29 cellular contexts compared by ENCODE assay signal in genomic region chr14:36361210-36361853, GRCh38. TPM values are rescaled to one million over a fixed set of nuclear protein-coding genes. Genes with fewer than 3 reads are reported as not detected.
A peak's percentile ranks its signal among the peaks of the same experiment; 100 is the strongest.
DNase-seq lines count a peak whose midpoint lies in the region; ATAC-seq, FAIRE-seq and TF ChIP-seq lines count a peak whose summit lies in the region.
"Had no signal": no experiment of that assay in that cellular context is flagged by ENCODE, and none has a peak within 500 bp of the region (broad histone marks: within the 10 kb centered on the region; RNA-seq: fewer than 3 reads in every experiment).

No MANE protein-coding gene starts in this region.

- no peaks in the 10 kb centered on the region for H3K4me1 Mint-ChIP-seq in naive thymus-derived CD4-positive, alpha-beta T cell
- H3K4me1 Mint-ChIP-seq in immature natural killer cell = no peaks in the 10 kb centered on the region
- H3K4me1 Mint-ChIP-seq: stimulated activated effector memory CD8-positive, alpha-beta T cell treated with anti-CD3 and anti-CD28 coated beads, Interleukin-12 subunit alpha, Interleukin-12 subunit beta, amount 100 ng/mL, for 72 hours had no signal

- no peak for FAIRE-seq in H1 (lab: Jason Lieb, UNC)
- FAIRE-seq: keratinocyte had no signal

- no peaks in the 10 kb centered on the region for H4K20me1 ChIP-seq in H1 (replicated peaks in 1 of 2; ENCODE audit: control insufficient read depth in 1 of 2, insufficient read depth in 2 of 2, low read length in 2 of 2)

- ATAC-seq in naive thymus-derived CD4-positive, alpha-beta T cell = peak; percentile 32
- ATAC-seq: body of pancreas; mucosa of descending colon; stimulated activated effector memory CD8-positive, alpha-beta T cell treated with anti-CD3 and anti-CD28 coated beads, Interleukin-12 subunit alpha, Interleukin-12 subunit beta, amount 100 ng/mL, for 72 hours had no signal

- H3K18ac ChIP-seq in H1 (ENCODE audit: extremely low read depth, low read length) = no peak overlapping the region

- no peak for TF ChIP-seq CTCF in H1 (IDR thresholded peaks at IDR 0.05; ENCODE audit: control extremely low read depth in 1 of 3, insufficient read depth in 1 of 3, low read depth in 1 of 3, low read length in 3 of 3)

- H3K36me3 ChIP-seq in H1 (ENCODE audit: control insufficient read depth in 2 of 4, insufficient read depth in 4 of 4, low read length in 3 of 4) = no peaks in the 10 kb centered on the region
- H3K36me3 ChIP-seq in naive thymus-derived CD4-positive, alpha-beta T cell (ENCODE audit: control insufficient read depth in 2 of 3, insufficient read depth in 3 of 3, low read length in 3 of 3) = no peaks in the 10 kb centered on the region
- H3K36me3 ChIP-seq: transverse colon had no signal

- no peak for TF ChIP-seq EP300 in H1 (IDR thresholded peaks at IDR 0.05; ENCODE audit: borderline replicate concordance in 1 of 2, low read depth in 2 of 2, low read length in 2 of 2)

- peaks cover 0 to 3% of the 10 kb centered on the region in 2 experiments; a peak in 1 of 4 replicates for H3K9me3 ChIP-seq in H1 (ENCODE audit: insufficient read depth in 2 of 2, low read depth in 1 of 2, low read length in 1 of 2)
- no peaks in the 10 kb centered on the region for H3K9me3 ChIP-seq in naive thymus-derived CD4-positive, alpha-beta T cell (ENCODE audit: control insufficient read depth in 2 of 3, low read length in 3 of 3)
- H3K9me3 ChIP-seq: body of pancreas, SK-N-SH had no signal

- CTCF ChIA-PET in H1 (lab: Charles Lee; ENCODE audit: partially characterized antibody) = interaction anchor here (1.0 to 1.4 kb wide), 2 partner anchors 13 to 139 kb away, joined by 3 to 6 read pairs; no protein-coding TSS in a partner anchor
- CTCF ChIA-PET in naive thymus-derived CD4-positive, alpha-beta T cell (lab: Charles Lee) = no interaction called here

- H3K4ac ChIP-seq in H1 (replicated peaks; ENCODE audit: insufficient read length, low read depth, low read length) = no peak overlapping the region

- H3K27me3 Mint-ChIP-seq in naive thymus-derived CD4-positive, alpha-beta T cell = peaks cover 0 to 14% (median 5%) of the 10 kb centered on the region in 5 donors
- H3K27me3 Mint-ChIP-seq in immature natural killer cell (ENCODE audit: low read depth in 3 of 3) = peaks cover 0 to 4% (median 3%) of the 10 kb centered on the region in 3 donors

- H3K27me3 ChIP-seq in H1 (replicated peaks in 1 of 4; ENCODE audit: control insufficient read depth in 3 of 4, extremely low read depth in 1 of 4, insufficient read depth in 3 of 4, low read length in 3 of 4) = no peaks in the 10 kb centered on the region
- no peaks in the 10 kb centered on the region for H3K27me3 ChIP-seq in naive thymus-derived CD4-positive, alpha-beta T cell (ENCODE audit: control insufficient read depth in 2 of 2, insufficient read depth in 2 of 2, low read length in 2 of 2)
- H3K27me3 ChIP-seq: body of pancreas, transverse colon had no signal

- no peaks in the 10 kb centered on the region for H3K23me2 ChIP-seq in H1 (ENCODE audit: low read depth, low read length)

- H3K27ac Mint-ChIP-seq in naive thymus-derived CD4-positive, alpha-beta T cell = no peak overlapping the region
- no peak overlapping the region for H3K27ac Mint-ChIP-seq in immature natural killer cell
- H3K27ac Mint-ChIP-seq: activated CD4-positive, alpha-beta memory T cell treated with anti-CD3 and anti-CD28 coated beads for 36 hours; endodermal cell; nephron; stimulated activated effector memory CD8-positive, alpha-beta T cell treated with anti-CD3 and anti-CD28 coated beads, Interleukin-12 subunit alpha, Interleukin-12 subunit beta, amount 100 ng/mL, for 72 hours had no signal

- H3K4me3 Mint-ChIP-seq in naive thymus-derived CD4-positive, alpha-beta T cell = no peak overlapping the region
- H3K4me3 Mint-ChIP-seq in immature natural killer cell = no peak overlapping the region
- H3K4me3 Mint-ChIP-seq: activated CD4-positive, alpha-beta memory T cell treated with anti-CD3 and anti-CD28 coated beads for 36 hours; endodermal cell; nephron; stimulated activated effector memory CD8-positive, alpha-beta T cell treated with anti-CD3 and anti-CD28 coated beads, Interleukin-12 subunit alpha, Interleukin-12 subunit beta, amount 100 ng/mL, for 72 hours had no signal

- DNase-seq in LoVo (ENCODE audit: low spot score) (peak; percentile 27), NOMO-1 (lab: John Stamatoyannopoulos, UW; ENCODE audit: unreplicated experiment in 2 of 2) (peak; percentile 66 to 84), H1 (ENCODE audit: low read depth in 1 of 2, low spot score in 2 of 2) (no peak), AG08396 (ENCODE audit: low spot score) (no peak), immature natural killer cell (no peak), NCI-H128 (lab: John Stamatoyannopoulos, UW; ENCODE audit: unreplicated experiment) (no peak)
- DNase-seq in naive thymus-derived CD4-positive, alpha-beta T cell = no peak
- DNase-seq: activated CD4-positive, alpha-beta memory T cell treated with anti-CD3 and anti-CD28 coated beads for 36 hours; activated CD4-positive, CD25-positive, alpha-beta regulatory T cell treated with anti-CD3 and anti-CD28 coated beads, Interleukin-2, amount 50 U/mL, for 72 hours; activated CD8-positive, alpha-beta memory T cell treated with anti-CD3 and anti-CD28 coated beads, Interleukin-2, amount 50 U/mL, for 4 hours; activated naive CD4-positive, alpha-beta T cell treated with anti-CD3 and anti-CD28 coated beads, Interleukin-2, amount 50 U/mL, for 16 hours; body of pancreas; C1 segment of cervical spinal cord; Caco-2; dermis blood vessel endothelial cell; endodermal cell; GOT3; head of caudate nucleus; Karpas-422; mucosa of descending colon; NCI-H1048; NCI-H1694; NCI-H774; SK-N-SH; transverse colon had no signal

- no peaks in the 10 kb centered on the region for H3K79me2 ChIP-seq in H1 (ENCODE audit: control insufficient read depth in 1 of 2, insufficient read depth in 2 of 2, low read length in 2 of 2)

- 94% methylated on average over 2 of the region's 2 CpGs; no CpG with 5 or more reads in 1 of the 2 experiments for WGBS in H1 (ENCODE audit: extremely low coverage in 1 of 2, insufficient coverage in 1 of 2, insufficient read length in 1 of 2, insufficient replicate concordance in 2 of 2, low coverage in 1 of 2, low lambda C conversion rate in 2 of 2, missing lambda C conversion rate in 1 of 2), 2 experiments

- no peak overlapping the region for H4K5ac ChIP-seq in H1 (ENCODE audit: insufficient read length, low read depth, low read length)

- H2BK20ac ChIP-seq in H1 (ENCODE audit: low read length) = no peak overlapping the region

- H2BK15ac ChIP-seq in H1 (ENCODE audit: low read length) = no peak overlapping the region

- no peak overlapping the region for H4K8ac ChIP-seq in H1 (ENCODE audit: extremely low read depth, insufficient read depth, low read length)

- no peak overlapping the region for H2BK5ac ChIP-seq in H1 (ENCODE audit: low read depth, low read length)

- H2AK5ac ChIP-seq in H1 (ENCODE audit: low read depth, low read length) = no peak overlapping the region

- peaks cover 3 to 17% (median 7%) of the 10 kb centered on the region in 11 donors for H3K9me3 Mint-ChIP-seq in naive thymus-derived CD4-positive, alpha-beta T cell
- H3K9me3 Mint-ChIP-seq in immature natural killer cell = peaks cover 9 to 14% (median 10%) of the 10 kb centered on the region in 6 donors

- H4K91ac ChIP-seq in H1 (replicated peaks; ENCODE audit: insufficient read length, low read length) = no peak overlapping the region

- H3K14ac ChIP-seq in H1 (ENCODE audit: insufficient read length) = no peak overlapping the region

- H3K79me1 ChIP-seq in H1 (ENCODE audit: low read depth, low read length) = no peaks in the 10 kb centered on the region

- H3K23ac ChIP-seq in H1 (ENCODE audit: insufficient read length) = no peak overlapping the region

- H3K9ac ChIP-seq in H1 (replicated peaks in 1 of 4; ENCODE audit: extremely low read depth in 1 of 4, low read depth in 3 of 4, low read length in 3 of 4) = no peak overlapping the region
- H3K9ac ChIP-seq: SK-N-SH had no signal

- H3K36me3 Mint-ChIP-seq in naive thymus-derived CD4-positive, alpha-beta T cell = peaks cover 0 to 7% (median 4%) of the 10 kb centered on the region in 5 donors
- H3K36me3 Mint-ChIP-seq in immature natural killer cell = peaks cover 0 to 6% (median 4%) of the 10 kb centered on the region in 3 donors
- H3K36me3 Mint-ChIP-seq: activated CD4-positive, alpha-beta memory T cell treated with anti-CD3 and anti-CD28 coated beads for 36 hours; stimulated activated effector memory CD8-positive, alpha-beta T cell treated with anti-CD3 and anti-CD28 coated beads, Interleukin-12 subunit alpha, Interleukin-12 subunit beta, amount 100 ng/mL, for 72 hours had no signal

- no peak for TF ChIP-seq POLR2A in H1 (IDR thresholded peaks at IDR 0.05; ENCODE audit: control extremely low read depth in 1 of 2, low read depth in 2 of 2, low read length in 2 of 2)

- TF ChIP-seq RAD21 in H1 (IDR thresholded peaks at IDR 0.05 in 1 of 2, conservative IDR thresholded peaks at IDR 0.05 in 1 of 2; ENCODE audit: low read depth in 2 of 2, low read length in 2 of 2) = no peak

- no peak overlapping the region for H3K56ac ChIP-seq in H1 (replicated peaks; ENCODE audit: insufficient read length, low read depth, low read length)

- H3K4me3 ChIP-seq in H1 (ENCODE audit: extremely low read depth in 1 of 4, insufficient read depth in 2 of 4, low read depth in 3 of 4, low read length in 4 of 4) = no peak overlapping the region
- no peak overlapping the region for H3K4me3 ChIP-seq in naive thymus-derived CD4-positive, alpha-beta T cell (ENCODE audit: low read length)
- H3K4me3 ChIP-seq: body of pancreas, mucosa of descending colon, transverse colon had no signal

- H2BK120ac ChIP-seq in H1 (replicated peaks; ENCODE audit: low read depth, low read length) = no peak overlapping the region

- no peak overlapping the region for H3K4me2 ChIP-seq in H1 (ENCODE audit: insufficient read depth in 1 of 2, low read depth in 2 of 2, low read length in 2 of 2)
- H3K4me2 ChIP-seq: SK-N-SH had no signal

- H2BK12ac ChIP-seq in H1 (ENCODE audit: low read depth, low read length) = no peak overlapping the region

- POLR2A ChIA-PET in H1 (lab: Charles Lee; ENCODE audit: partially characterized antibody) = no interaction called here
- POLR2A ChIA-PET in naive thymus-derived CD4-positive, alpha-beta T cell (lab: Charles Lee) = no interaction called here

- H3K27ac ChIP-seq in H1 (ENCODE audit: low read depth, low read length) = no peak overlapping the region
- no peak overlapping the region for H3K27ac ChIP-seq in naive thymus-derived CD4-positive, alpha-beta T cell (ENCODE audit: low read depth, low read length)
- H3K27ac ChIP-seq: body of pancreas, HL-60, transverse colon had no signal

- intact Hi-C loops in naive thymus-derived CD4-positive, alpha-beta T cell (cut with micrococcal nuclease) = no loop called here

- peak overlapping the region; percentile 27; the same call in 1 of the 2 replicates for H2AFZ ChIP-seq in H1 (ENCODE audit: low read length)

- no peaks in the 10 kb centered on the region for H3K4me1 ChIP-seq in H1 (replicated peaks in 1 of 4; ENCODE audit: control insufficient read depth in 3 of 4, insufficient read depth in 4 of 4, low read length in 3 of 4)
- no peaks in the 10 kb centered on the region for H3K4me1 ChIP-seq in naive thymus-derived CD4-positive, alpha-beta T cell (ENCODE audit: control insufficient read depth in 2 of 2, insufficient read depth in 2 of 2, low read length in 2 of 2)
- H3K4me1 ChIP-seq: body of pancreas had no signal

RNA-seq across cellular contexts. Expression of gene MBIP, which starts 40.9 kb away (rescaled TPM):
- total RNA-seq in H1 (2021; fragmentation: NEBNext Ultra II Directional; extraction: Animal tissue kit (Norgen Biotek cat#: 25700)) = 24.4 and 27.4 TPM in 2 replicates
- polyA plus RNA-seq in H1 (2011; rRNA removed) (9.4 and 15.0 TPM in 2 replicates), immature natural killer cell (10 to 100 TPM in 2 of 3 donors, 1 to 10 TPM in 1; 7.4 to 14.9 (median 10.4) TPM)
- polyA plus RNA-seq in H1 (2011; cell fraction: cytosol; rRNA removed) = 19.7 TPM
- polyA plus RNA-seq in H1 (2011; cell fraction: nucleus; rRNA removed) = 10.6 TPM
- polyA plus RNA-seq in H1 (2012, experiment 1 of 2) = 14.3 to 21.4 TPM (median 14.7 TPM) in 4 replicates
- 5.7 TPM for polyA plus RNA-seq in H1 (2012, experiment 2 of 2)
- polyA plus RNA-seq in H1 (2013, experiment 1 of 2) = 24.4 TPM
- polyA plus RNA-seq in H1 (2013, experiment 2 of 2) = 23.0 TPM
- polyA minus RNA-seq in H1 (2011; rRNA and poly(A)+ RNA removed) = 14.7 and 15.9 TPM in 2 replicates
- 12.6 TPM for polyA minus RNA-seq in H1 (2011; cell fraction: cytosol; rRNA and poly(A)+ RNA removed)
- polyA minus RNA-seq in H1 (2011; cell fraction: nucleus; rRNA and poly(A)+ RNA removed) = 31.9 TPM
- 10 to 100 TPM; 22.5 to 42.7 (median 24.6) TPM for total RNA-seq in naive thymus-derived CD4-positive, alpha-beta T cell
- polyA plus RNA-seq in naive thymus-derived CD4-positive, alpha-beta T cell = 10 to 100 TPM; 24.7 to 29.3 TPM

Comparison
In these comparisons a context has a peak if more than half of its experiments do, and no peak if none do; other contexts are left out.
1. DNase-seq: peak in LoVo (single experiment) and NOMO-1 (2 of 2); none in H1 (0 of 2), naive thymus-derived CD4-positive, alpha-beta T cell (0 of 9), AG08396 (single experiment), immature natural killer cell (0 of 3) and NCI-H128 (single experiment).